ENCODE assay signal across 12 cellular contexts in genomic region chr1:169999357-169999756, GRCh38.
DNase-seq lines count a peak whose midpoint lies in the region; ATAC-seq, FAIRE-seq and TF ChIP-seq lines count a peak whose summit lies in the region.
"Had no signal": no experiment of that assay in that cellular context is flagged by ENCODE, and none has a peak within 500 bp of the region (broad histone marks: within the 10 kb centered on the region; RNA-seq: fewer than 3 reads in every experiment).

No MANE protein-coding gene starts in this region.

- intact Hi-C loops in PC-9 (cut with micrococcal nuclease; ENCODE audit: unreplicated experiment), result no loop called here
- intact Hi-C loops in psoas muscle (cut with DNase I), result no loop called here

- no peak overlapping the region for H3K4me2 ChIP-seq in PC-9
- peak overlapping the region; percentile 54 for H3K4me2 ChIP-seq in fibroblast of lung (ENCODE audit: extremely low read depth, insufficient read depth, low read length)

- H3K9me3 ChIP-seq in PC-9 (ENCODE audit: insufficient read depth, low read depth), result no peaks in the 10 kb centered on the region
- H3K9me3 ChIP-seq in fibroblast of lung (ENCODE audit: control insufficient read depth, insufficient read depth, low read depth, low read length), result no peaks in the 10 kb centered on the region
- H3K9me3 ChIP-seq in psoas muscle, result no peaks in the 10 kb centered on the region

- TF ChIP-seq CTCF in PC-9 (conservative IDR thresholded peaks at IDR 0.05) (no peak), fibroblast of lung (conservative IDR thresholded peaks at IDR 0.05 in 1 of 2, IDR thresholded peaks at IDR 0.05 in 1 of 2; ENCODE audit: low read depth in 1 of 2, low read length in 2 of 2) (no peak), psoas muscle (IDR thresholded peaks at IDR 0.05) (no peak)

- no peak for FAIRE-seq in GM12892 (lab: Jason Lieb, UNC)

- no peaks in the 10 kb centered on the region for H3F3A ChIP-seq in PC-9 (ENCODE audit: insufficient read depth, low read depth)

- 16 to 20% (median 16%) methylated on average over 4 of the region's 4 CpGs for WGBS in psoas muscle, 3 donors

- H3K4me3 ChIP-seq in PC-9 (no peak overlapping the region), fibroblast of lung (replicated peaks in 1 of 4; ENCODE audit: control extremely low read depth in 1 of 4, insufficient read depth in 1 of 4, low read depth in 3 of 4, low read length in 4 of 4) (no peak overlapping the region), psoas muscle (no peak overlapping the region)

- peaks cover 9% of the 10 kb centered on the region for H3K4me1 ChIP-seq in PC-9 (replicated peaks; ENCODE audit: insufficient read depth)
- H3K4me1 ChIP-seq in fibroblast of lung (ENCODE audit: control insufficient read depth, extremely low read depth, insufficient read depth, low read length), result peaks cover 6% of the 10 kb centered on the region
- peaks cover 11% of the 10 kb centered on the region for H3K4me1 ChIP-seq in psoas muscle

- CTCF ChIA-PET in PC-9 (lab: Charles Lee), result no interaction called here

- H3K27ac ChIP-seq in PC-9 (peak overlapping the region; percentile 40), fibroblast of lung (ENCODE audit: insufficient read depth, low read length) (peak overlapping the region; percentile 70), psoas muscle (peak overlapping the region; percentile 44)

- H3K79me2 ChIP-seq in PC-9 (ENCODE audit: low read depth), result no peaks in the 10 kb centered on the region
- H3K79me2 ChIP-seq in fibroblast of lung (ENCODE audit: control insufficient read depth, insufficient read depth, low read length), result no peaks in the 10 kb centered on the region

- ATAC-seq in psoas muscle (peak in 3 of 4 donors; percentile 25 to 51 (median 42)), GM19351 (IDR thresholded peaks at IDR 0.05; ENCODE audit: unreplicated experiment) (no peak), HG02571 (IDR thresholded peaks at IDR 0.05; ENCODE audit: unreplicated experiment) (no peak)

- H3K36me3 ChIP-seq in PC-9 (ENCODE audit: low read depth) (no peaks in the 10 kb centered on the region), fibroblast of lung (ENCODE audit: control insufficient read depth, insufficient read depth, low read length) (no peaks in the 10 kb centered on the region), psoas muscle (ENCODE audit: insufficient read depth in 1 of 2, low read depth in 1 of 2) (no peaks in the 10 kb centered on the region)

- no peak overlapping the region for H3K9ac ChIP-seq in fibroblast of lung (ENCODE audit: insufficient read depth, low read length)

- DNase-seq in EH (ENCODE audit: low read depth), result peak; percentile 95
- peak in 1 of 2 experiments; percentile 65 for DNase-seq in PC-9
- DNase-seq in fibroblast of lung (ENCODE audit: low read depth in 2 of 2), result peak; percentile 75 to 96
- no peak for DNase-seq in psoas muscle
- DNase-seq in SW 1271 (lab: John Stamatoyannopoulos, UW), result no peak
- no peak for DNase-seq in GM12892 (ENCODE audit: insufficient read length)
- DNase-seq: activated CD4-positive, alpha-beta T cell treated with anti-CD3 and anti-CD28 coated beads for 1 hour; activated naive CD4-positive, alpha-beta T cell treated with anti-CD3 and anti-CD28 coated beads for 36 hours; DMS153; stimulated activated CD4-positive, alpha-beta T cell treated with anti-CD3 and anti-CD28 coated beads, Interleukin-4, amount 100 ng/mL, for 1 hour had no signal

- POLR2A ChIA-PET in PC-9 (lab: Charles Lee; ENCODE audit: unreplicated experiment), result no interaction called here

- TF ChIP-seq POLR2A in GM12892 (IDR thresholded peaks at IDR 0.05; ENCODE audit: low read depth, low read length), result no peak

- H4K20me1 ChIP-seq in PC-9 (ENCODE audit: insufficient read depth) (no peaks in the 10 kb centered on the region), fibroblast of lung (ENCODE audit: control insufficient read depth, extremely low read depth, insufficient read depth, low read length) (no peaks in the 10 kb centered on the region)

- 0 out of 2 replicates have a peak overlapping the region, but pooled peaks have one; percentile 23 for H2AFZ ChIP-seq in PC-9
- no peak overlapping the region for H2AFZ ChIP-seq in fibroblast of lung (ENCODE audit: low read length)

- H3K9me2 ChIP-seq in PC-9 (ENCODE audit: insufficient read depth), result no peaks in the 10 kb centered on the region

- no TSS peak for BruUV-seq in PC-9 (replicated peaks; lab: Mats Ljungman, UMichigan)

- H3K27me3 ChIP-seq in PC-9 (ENCODE audit: insufficient read depth, low read depth), result no peaks in the 10 kb centered on the region
- H3K27me3 ChIP-seq in fibroblast of lung (ENCODE audit: control insufficient read depth, insufficient read depth, low read length), result no peaks in the 10 kb centered on the region
- H3K27me3 ChIP-seq in psoas muscle (ENCODE audit: insufficient read depth in 3 of 3, low read length in 2 of 3), result no peaks in the 10 kb centered on the region

Comparison
In these comparisons a context has a peak if more than half of its experiments do, and no peak if none do; other contexts are left out.
1. DNase-seq: peak in EH (single experiment) and fibroblast of lung (2 of 2); none in psoas muscle (0 of 2), SW 1271 (0 of 2) and GM12892 (single experiment).
2. ATAC-seq: peak in psoas muscle (3 of 4); none in GM19351 (single experiment) and HG02571 (single experiment).
3. Peak in every context shown above with its lines, with median percentiles within 50 percentile points of each other: H3K27ac ChIP-seq.